28 cellular contexts compared by ENCODE assay signal in the genomic region with DNA sequence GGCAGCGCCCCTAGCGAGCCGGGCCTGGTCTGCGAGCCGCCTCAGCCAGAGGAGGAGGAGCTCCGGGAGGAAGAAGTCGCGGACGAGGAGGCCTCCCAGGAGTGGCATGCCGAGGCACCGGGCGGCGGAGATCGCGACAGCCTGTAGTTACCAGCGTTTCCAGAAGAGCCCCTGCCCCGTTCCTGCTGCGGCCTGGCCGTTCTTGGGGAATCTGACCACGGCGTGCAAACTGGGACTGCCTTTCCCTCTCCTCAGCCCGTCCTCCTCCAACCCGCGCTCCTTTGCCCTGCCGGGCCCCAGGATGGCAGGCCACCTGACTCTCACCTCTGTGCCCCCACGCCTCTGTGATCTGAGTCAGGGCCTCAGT. TPM values are rescaled to one million over a fixed set of nuclear protein-coding genes. Genes with fewer than 3 reads are reported as not detected.
"Had no signal": no experiment of that assay in that cellular context is flagged by ENCODE, and none has a peak within 500 bp of the region (broad histone marks: within the 10 kb centered on the region; RNA-seq: fewer than 3 reads in every experiment).

No MANE protein-coding gene starts in this region.

- H3K36me3 Mint-ChIP-seq: activated naive CD8-positive, alpha-beta T cell treated with anti-CD3 and anti-CD28 coated beads, Interleukin-2, amount 10 ng/mL, durations not matched to agents 7 days and 5 days had no signal

- H3K9me3 ChIP-seq: adrenal gland, SJSA1 had no signal

- H3K27me3 Mint-ChIP-seq: activated CD4-positive, alpha-beta memory T cell treated with anti-CD3 and anti-CD28 coated beads, Interleukin-2, amount 10 ng/mL, durations not matched to agents 7 days and 5 days; activated CD4-positive, alpha-beta T cell treated with anti-CD3 and anti-CD28 coated beads, Interleukin-2, amount 10 ng/mL, durations not matched to agents 7 days and 5 days; activated naive CD8-positive, alpha-beta T cell treated with anti-CD3 and anti-CD28 coated beads, Interleukin-2, amount 10 ng/mL, durations not matched to agents 7 days and 5 days had no signal

- H3K9me3 Mint-ChIP-seq: activated CD4-positive, alpha-beta T cell treated with anti-CD3 and anti-CD28 coated beads, Interleukin-2, amount 10 ng/mL, durations not matched to agents 7 days and 5 days; activated naive CD8-positive, alpha-beta T cell treated with anti-CD3 and anti-CD28 coated beads, Interleukin-2, amount 10 ng/mL, durations not matched to agents 7 days and 5 days; activated T-helper 2 cell treated with anti-CD3 and anti-CD28 coated beads, Interferon-gamma antibody, Interleukin-2, Interleukin-4, amounts not matched to agents 10 μg/mL and 5 μg/mL and 100 μg/mL, durations not matched to agents 14 hours and 24 hours and 36 hours had no signal

- ATAC-seq: activated T-cell treated with anti-CD3 and anti-CD28 coated beads, Interleukin-2, amount 50 U/mL, for 72 hours; K562 had no signal

- H3K4me3 ChIP-seq: adrenal gland, K562, Peyer's patch, SJSA1 had no signal

- H3K4me1 ChIP-seq: adrenal gland, Peyer's patch, SJSA1 had no signal

- DNase-seq: activated CD4-positive, alpha-beta memory T cell treated with anti-CD3 and anti-CD28 coated beads, Interleukin-2, amount 10 ng/mL, durations not matched to agents 7 days and 5 days; activated CD4-positive, alpha-beta T cell treated with anti-CD3 and anti-CD28 coated beads, Interleukin-2, amount 10 ng/mL, durations not matched to agents 7 days and 5 days; activated CD4-positive, CD25-positive, alpha-beta regulatory T cell; activated CD8-positive, alpha-beta memory T cell treated with anti-CD3 and anti-CD28 coated beads, Interleukin-2, amount 50 U/mL, for 4 hours; activated naive CD4-positive, alpha-beta T cell treated with anti-CD3 and anti-CD28 coated beads, Interleukin-2, amount 50 U/mL, for 16 hours; activated naive CD8-positive, alpha-beta T cell treated with anti-CD3 and anti-CD28 coated beads, Interleukin-2, amount 10 ng/mL, durations not matched to agents 7 days and 5 days; activated T-cell treated with anti-CD3 and anti-CD28 coated beads, Interleukin-2, amount 50 U/mL, for 72 hours; adrenal gland; anterior cingulate cortex; Karpas-422; MM.1S; NCI-H1105; NCI-H1436; NCI-H1694 treated with DMSO at 0.1 percent for 48 hours; NCI-H2029 treated with DMSO at 0.1 percent for 48 hours; NCI-H510A treated with DMSO at 0.1 percent for 48 hours; NCI-H69; NK-92 treated with Interleukin-12 subunit alpha and Interleukin-12 subunit beta, amount 100 ng/mL, for 24 hours; SHP77; T1000 had no signal

- H3K4me3 Mint-ChIP-seq: activated CD4-positive, alpha-beta memory T cell treated with anti-CD3 and anti-CD28 coated beads, Interleukin-2, amount 10 ng/mL, durations not matched to agents 7 days and 5 days; activated CD4-positive, alpha-beta T cell treated with anti-CD3 and anti-CD28 coated beads, Interleukin-2, amount 10 ng/mL, durations not matched to agents 7 days and 5 days; activated naive CD8-positive, alpha-beta T cell treated with anti-CD3 and anti-CD28 coated beads, Interleukin-2, amount 10 ng/mL, durations not matched to agents 7 days and 5 days; activated T-cell treated with anti-CD3 and anti-CD28 coated beads, Interleukin-2, amount 50 U/mL, for 72 hours; T-helper 1 cell treated with Interleukin-12 subunit alpha and Interleukin-12 subunit beta and Interleukin-4 antibody, amounts not matched to agents 30 μg/mL and 1 μg/mL, for 36 hours had no signal

- H3K27ac ChIP-seq: adrenal gland, Peyer's patch, RWPE1, SJSA1 had no signal

- H3K36me3 ChIP-seq: adrenal gland, Peyer's patch, SJSA1 had no signal

- H3K27ac Mint-ChIP-seq: activated CD4-positive, alpha-beta memory T cell treated with anti-CD3 and anti-CD28 coated beads, Interleukin-2, amount 10 ng/mL, durations not matched to agents 7 days and 5 days; activated CD4-positive, alpha-beta T cell treated with anti-CD3 and anti-CD28 coated beads, Interleukin-2, amount 10 ng/mL, durations not matched to agents 7 days and 5 days; activated naive CD8-positive, alpha-beta T cell treated with anti-CD3 and anti-CD28 coated beads, Interleukin-2, amount 10 ng/mL, durations not matched to agents 7 days and 5 days; activated T-cell treated with anti-CD3 and anti-CD28 coated beads, Interleukin-2, amount 50 U/mL, for 72 hours; activated T-helper 2 cell treated with anti-CD3 and anti-CD28 coated beads, Interferon-gamma antibody, Interleukin-2, Interleukin-4, amounts not matched to agents 10 μg/mL and 5 μg/mL and 100 μg/mL, durations not matched to agents 14 hours and 24 hours and 36 hours; T-helper 1 cell treated with Interleukin-12 subunit alpha and Interleukin-12 subunit beta and Interleukin-4 antibody, amounts not matched to agents 30 μg/mL and 1 μg/mL, for 36 hours had no signal

- H3K27me3 ChIP-seq: adrenal gland, Peyer's patch, SJSA1 had no signal

- H3K4me1 Mint-ChIP-seq: activated CD4-positive, alpha-beta memory T cell treated with anti-CD3 and anti-CD28 coated beads, Interleukin-2, amount 10 ng/mL, durations not matched to agents 7 days and 5 days; activated CD4-positive, alpha-beta T cell treated with anti-CD3 and anti-CD28 coated beads, Interleukin-2, amount 10 ng/mL, durations not matched to agents 7 days and 5 days; activated naive CD8-positive, alpha-beta T cell treated with anti-CD3 and anti-CD28 coated beads, Interleukin-2, amount 10 ng/mL, durations not matched to agents 7 days and 5 days had no signal

RNA-seq across cellular contexts. Expression of gene HDGFL1, which starts 0.8 kb away (rescaled TPM):
- total RNA-seq: activated CD4-positive, alpha-beta memory T cell treated with anti-CD3 and anti-CD28 coated beads, Interleukin-2, amount 10 ng/mL, durations not matched to agents 7 days and 5 days; activated CD4-positive, alpha-beta T cell treated with anti-CD3 and anti-CD28 coated beads, Interleukin-2, amount 10 ng/mL, durations not matched to agents 7 days and 5 days; activated CD8-positive, alpha-beta memory T cell treated with anti-CD3 and anti-CD28 coated beads for 36 hours; activated naive CD8-positive, alpha-beta T cell treated with anti-CD3 and anti-CD28 coated beads, Interleukin-2, amount 10 ng/mL, durations not matched to agents 7 days and 5 days; activated T-cell treated with anti-CD3 and anti-CD28 coated beads, Interleukin-2, amount 50 U/mL, for 72 hours; activated T-helper 2 cell treated with anti-CD3 and anti-CD28 coated beads, Interferon-gamma antibody, Interleukin-2, Interleukin-4, amounts not matched to agents 10 μg/mL and 5 μg/mL and 100 μg/mL, durations not matched to agents 14 hours and 24 hours and 36 hours; adrenal gland; cardiac septum; Peyer's patch; SJSA1 had no signal
